21 cellular contexts compared by ENCODE assay signal in genomic region chr13:21322988-21323387, GRCh38.
A peak's percentile ranks its signal among the peaks of the same experiment; 100 is the strongest.
DNase-seq lines count a peak whose midpoint lies in the region; ATAC-seq, FAIRE-seq and TF ChIP-seq lines count a peak whose summit lies in the region.
"Had no signal": no experiment of that assay in that cellular context is flagged by ENCODE, and none has a peak within 500 bp of the region (broad histone marks: within the 10 kb centered on the region; RNA-seq: fewer than 3 reads in every experiment).

No MANE protein-coding gene starts in this region.

- POLR2A ChIA-PET in H1 (lab: Charles Lee; ENCODE audit: partially characterized antibody), result interaction anchor here (1.2 kb wide), 1 partner anchor 14 kb away, joined by 3 read pairs; no protein-coding TSS in a partner anchor

- no peak overlapping the region for H3K14ac ChIP-seq in H1 (ENCODE audit: insufficient read length)

- H3K4me1 ChIP-seq in H1 (replicated peaks in 1 of 4; ENCODE audit: control insufficient read depth in 3 of 4, insufficient read depth in 4 of 4, low read length in 3 of 4), result peaks cover 14 to 20% (median 15%) of the 10 kb centered on the region in 4 experiments
- H3K4me1 ChIP-seq: A549 had no signal

- no peaks in the 10 kb centered on the region for H3K36me3 ChIP-seq in H1 (ENCODE audit: control insufficient read depth in 2 of 4, insufficient read depth in 4 of 4, low read length in 3 of 4)

- H3K23me2 ChIP-seq in H1 (ENCODE audit: low read depth, low read length), result peaks cover 2% of the 10 kb centered on the region; the same call in 1 of the 2 replicates

- no peaks in the 10 kb centered on the region for H4K20me1 ChIP-seq in H1 (replicated peaks in 1 of 2; ENCODE audit: control insufficient read depth in 1 of 2, insufficient read depth in 2 of 2, low read length in 2 of 2)

- no peak overlapping the region for H3K9ac ChIP-seq in H1 (replicated peaks in 1 of 4; ENCODE audit: extremely low read depth in 1 of 4, low read depth in 3 of 4, low read length in 3 of 4)

- no peak overlapping the region for H4K5ac ChIP-seq in H1 (ENCODE audit: insufficient read length, low read depth, low read length)

- no peak overlapping the region for H4K8ac ChIP-seq in H1 (ENCODE audit: extremely low read depth, insufficient read depth, low read length)

- no peak overlapping the region for H2AK5ac ChIP-seq in H1 (ENCODE audit: low read depth, low read length)

- TF ChIP-seq CTCF in H1 (IDR thresholded peaks at IDR 0.05; ENCODE audit: control extremely low read depth in 1 of 3, insufficient read depth in 1 of 3, low read depth in 1 of 3, low read length in 3 of 3), result no peak

- ATAC-seq in GM19351 (IDR thresholded peaks at IDR 0.05; ENCODE audit: unreplicated experiment), result no peak
- no peak for ATAC-seq in GM21526 (IDR thresholded peaks at IDR 0.05; ENCODE audit: low FRiP score, unreplicated experiment)
- no peak for ATAC-seq in GM19324 (IDR thresholded peaks at IDR 0.05; ENCODE audit: low FRiP score, unreplicated experiment)
- ATAC-seq: A549, GM12878, GM23338 had no signal

- H3K4me3 ChIP-seq in H1 (ENCODE audit: extremely low read depth in 1 of 4, insufficient read depth in 2 of 4, low read depth in 3 of 4, low read length in 4 of 4), result no peak overlapping the region
- H3K4me3 ChIP-seq: A549, GM12878, GM23338 had no signal

- no peak overlapping the region for H2BK120ac ChIP-seq in H1 (replicated peaks; ENCODE audit: low read depth, low read length)

- H3K4ac ChIP-seq in H1 (replicated peaks; ENCODE audit: insufficient read length, low read depth, low read length), result no peak overlapping the region

- no peaks in the 10 kb centered on the region for H3K79me1 ChIP-seq in H1 (ENCODE audit: low read depth, low read length)

- H3K27ac ChIP-seq in H1 (ENCODE audit: low read depth, low read length), result no peak overlapping the region
- peak overlapping the region; percentile 58 for H3K27ac ChIP-seq in layer of hippocampus (ENCODE audit: low read depth, low read length)
- H3K27ac ChIP-seq in substantia nigra (ENCODE audit: low read depth, low read length, poor library complexity, severe bottlenecking), result peak overlapping the region; percentile 37
- H3K27ac ChIP-seq: A549 had no signal

- no peak overlapping the region for H2BK15ac ChIP-seq in H1 (ENCODE audit: low read length)

- no peak for TF ChIP-seq RAD21 in H1 (IDR thresholded peaks at IDR 0.05 in 1 of 2, conservative IDR thresholded peaks at IDR 0.05 in 1 of 2; ENCODE audit: low read depth in 2 of 2, low read length in 2 of 2)

- FAIRE-seq in H1 (lab: Jason Lieb, UNC), result no peak
- FAIRE-seq: A549, GM12878, H54 had no signal

- H3K23ac ChIP-seq in H1 (ENCODE audit: insufficient read length), result no peak overlapping the region

- TF ChIP-seq POLR2A in H1 (IDR thresholded peaks at IDR 0.05; ENCODE audit: control extremely low read depth in 1 of 2, low read depth in 2 of 2, low read length in 2 of 2), result no peak

- H2BK12ac ChIP-seq in H1 (ENCODE audit: low read depth, low read length), result 0 out of 2 replicates have a peak overlapping the region, but pooled peaks have one; percentile 84

- CTCF ChIA-PET in H1 (lab: Charles Lee; ENCODE audit: partially characterized antibody), result interaction anchor here (1.6 kb wide), 1 partner anchor 15 kb away, joined by 5 read pairs; no protein-coding TSS in a partner anchor

- H4K91ac ChIP-seq in H1 (replicated peaks; ENCODE audit: insufficient read length, low read length), result no peak overlapping the region

- H3K27me3 ChIP-seq in H1 (replicated peaks in 1 of 4; ENCODE audit: control insufficient read depth in 3 of 4, extremely low read depth in 1 of 4, insufficient read depth in 3 of 4, low read length in 3 of 4), result no peaks in the 10 kb centered on the region
- H3K27me3 ChIP-seq in layer of hippocampus (ENCODE audit: control insufficient read depth, insufficient read depth, low read length), result no peaks in the 10 kb centered on the region

- H3K9me3 ChIP-seq in H1 (ENCODE audit: insufficient read depth in 2 of 2, low read depth in 1 of 2, low read length in 1 of 2), result no peaks in the 10 kb centered on the region
- H3K9me3 ChIP-seq: A549, Caco-2 had no signal

- no peak overlapping the region for H2AFZ ChIP-seq in H1 (ENCODE audit: low read length)
- H2AFZ ChIP-seq: GM23338 had no signal

- no peak overlapping the region for H2BK5ac ChIP-seq in H1 (ENCODE audit: low read depth, low read length)

- no peak overlapping the region for H3K4me2 ChIP-seq in H1 (ENCODE audit: insufficient read depth in 1 of 2, low read depth in 2 of 2, low read length in 2 of 2)
- H3K4me2 ChIP-seq: A549, GM23338 had no signal

- H3K56ac ChIP-seq in H1 (replicated peaks; ENCODE audit: insufficient read length, low read depth, low read length), result no peak overlapping the region

- 0% methylated on average over 3 of the region's 3 CpGs; no CpG with 5 or more reads in 1 of the 2 experiments for WGBS in H1 (ENCODE audit: extremely low coverage in 1 of 2, insufficient coverage in 1 of 2, insufficient read length in 1 of 2, insufficient replicate concordance in 2 of 2, low coverage in 1 of 2, low lambda C conversion rate in 2 of 2, missing lambda C conversion rate in 1 of 2), 2 experiments

- no peak overlapping the region for H2BK20ac ChIP-seq in H1 (ENCODE audit: low read length)

- no peaks in the 10 kb centered on the region for H3K79me2 ChIP-seq in H1 (ENCODE audit: control insufficient read depth in 1 of 2, insufficient read depth in 2 of 2, low read length in 2 of 2)

- no peak overlapping the region for H3K18ac ChIP-seq in H1 (ENCODE audit: extremely low read depth, low read length)

- DNase-seq in Ammon's horn (ENCODE audit: low spot score) (peak; percentile 19), H1 (ENCODE audit: low read depth in 1 of 2, low spot score in 2 of 2) (no peak), substantia nigra (lab: John Stamatoyannopoulos, UW) (peak in 2 of 49 donors; percentile 30 to 48), G401 (ENCODE audit: low spot score) (no peak)
- DNase-seq: 8988T; ACHN; AML-193; Caco-2; CD4-positive, alpha-beta memory T cell; DMS153; DND-41; GDM1; HCEC 1CT had no signal

- in situ Hi-C loops in G401 (cut with HindIII; ENCODE audit: low sequenced_read_pairs), result no loop called here

- no peak for TF ChIP-seq EP300 in H1 (IDR thresholded peaks at IDR 0.05; ENCODE audit: borderline replicate concordance in 1 of 2, low read depth in 2 of 2, low read length in 2 of 2)

TF ChIP-seq in H1, 55 proteins besides CTCF, POLR2A, EP300 and RAD21:
- TF ChIP-seq SP4 (IDR thresholded peaks at IDR 0.05; ENCODE audit: low read length), result no peak
- TF ChIP-seq SAP30 (IDR thresholded peaks at IDR 0.05; ENCODE audit: insufficient read depth, insufficient replicate concordance, low read length), result no peak
- TF ChIP-seq SUZ12 (IDR thresholded peaks at IDR 0.05; ENCODE audit: low read length), result no peak
- no peak for TF ChIP-seq ASH2L (IDR thresholded peaks at IDR 0.05; ENCODE audit: low read length)
TF ChIP-seq in H1: peak in this region for 0.
